8 cellular contexts compared by ENCODE assay signal in genomic region chr19:10604460-10604980, GRCh38. TPM values are rescaled to one million over a fixed set of nuclear protein-coding genes. Genes with fewer than 3 reads are reported as not detected.
DNase-seq lines count a peak whose midpoint lies in the region; ATAC-seq and TF ChIP-seq lines count a peak whose summit lies in the region.

No MANE protein-coding gene starts in this region.

- DNase-seq in ELR (ENCODE audit: low read depth) (peak; percentile 37), adrenal gland (peak in 2 of 7 donors; percentile 46 to 67), mesothelial cell of epicardium (ENCODE audit: low spot score in 2 of 2, unreplicated experiment in 2 of 2) (no peak), NCI-H1048 (lab: John Stamatoyannopoulos, UW) (no peak), retina (no peak), DMS53 (lab: John Stamatoyannopoulos, UW) (no peak)

- no peaks in the 10 kb centered on the region for H3K9me3 ChIP-seq in adrenal gland (replicated peaks in 1 of 3)

- H3K4me1 Mint-ChIP-seq in mesothelial cell of epicardium: peaks cover 19% of the 10 kb centered on the region

- peak overlapping the region in 1 of 4 donors; percentile 100 for H3K4me3 ChIP-seq in adrenal gland

- no peaks in the 10 kb centered on the region for H3K27me3 ChIP-seq in adrenal gland

- H3K36me3 ChIP-seq in adrenal gland (replicated peaks in 1 of 2): no peaks in the 10 kb centered on the region

- H3K4me3 Mint-ChIP-seq in mesothelial cell of epicardium: peak overlapping the region; percentile 79

- ATAC-seq in HG03354 (IDR thresholded peaks at IDR 0.05; ENCODE audit: poor library complexity, severe bottlenecking, unreplicated experiment) (peak; percentile 28), HG03280 (IDR thresholded peaks at IDR 0.05; ENCODE audit: unreplicated experiment) (no peak)

- no peaks in the 10 kb centered on the region for H3K36me3 Mint-ChIP-seq in mesothelial cell of epicardium

- peaks cover 11 to 24% of the 10 kb centered on the region in 2 donors for H3K4me1 ChIP-seq in adrenal gland (replicated peaks in 1 of 2)

- no peak for TF ChIP-seq POLR2A in adrenal gland (IDR thresholded peaks at IDR 0.05)

- intact Hi-C loops in adrenal gland (cut with DNase I): no loop called here

- peak overlapping the region; percentile 76 for H3K27ac Mint-ChIP-seq in mesothelial cell of epicardium

- H3K27ac ChIP-seq in adrenal gland: peak overlapping the region in 3 of 5 donors; percentile 64 to 94 (median 84)

- no peak for TF ChIP-seq CTCF in adrenal gland (IDR thresholded peaks at IDR 0.05)
- TF ChIP-seq CTCF in mesothelial cell of epicardium (IDR thresholded peaks at IDR 0.05; ENCODE audit: unreplicated experiment): no peak

- H3K27me3 Mint-ChIP-seq in mesothelial cell of epicardium (ENCODE audit: low read depth): peaks cover 1% of the 10 kb centered on the region

- H3K9me3 Mint-ChIP-seq in mesothelial cell of epicardium: no peaks in the 10 kb centered on the region

- WGBS in adrenal gland, 4 donors: 59 to 76% (median 71%) methylated on average over 3 to 9 of the region's 9 CpGs

RNA-seq across cellular contexts. Expression of gene AP1M2, which starts 17.4 kb away (rescaled TPM):
- total RNA-seq in adrenal gland: under 1 TPM in 2 of 8 donors, not detected in 6; 0.19 to 0.43 TPM
- polyA plus RNA-seq in adrenal gland: under 1 TPM in 2 of 3 donors, not detected in 1; 0.10 to 0.97 TPM
- 25.9 to 32.5 TPM (median 32.1 TPM) in 3 replicates for total RNA-seq in mesothelial cell of epicardium

RNA-seq across cellular contexts. Expression of gene SLC44A2, which starts 20.8 kb away (rescaled TPM):
- total RNA-seq in adrenal gland (100 to 1,000 TPM in 4 of 8 donors, 10 to 100 TPM in 4; 48.8 to 188 (median 100) TPM), mesothelial cell of epicardium (340 to 349 TPM (median 342 TPM) in 3 replicates)
- polyA plus RNA-seq in adrenal gland: 10 to 100 TPM; 67.3 to 92.3 (median 68.1) TPM

RNA-seq across cellular contexts. Expression of gene CDKN2D, which starts 35.7 kb away (rescaled TPM):
- total RNA-seq in adrenal gland: 10 to 100 TPM in 1 of 8 donors, 1 to 10 TPM in 7; 1.9 to 15.1 (median 6.4) TPM
- 10 to 100 TPM in 2 of 3 donors, 1 to 10 TPM in 1; 7.4 to 11.2 (median 10.0) TPM for polyA plus RNA-seq in adrenal gland
- total RNA-seq in mesothelial cell of epicardium: 2.6 to 3.1 TPM (median 2.7 TPM) in 3 replicates

RNA-seq across cellular contexts. Expression of gene KRI1, which starts 38.7 kb away (rescaled TPM):
- total RNA-seq in adrenal gland (10 to 100 TPM in 7 of 8 donors, 1 to 10 TPM in 1; 7.1 to 32.4 (median 18.8) TPM), mesothelial cell of epicardium (27.4 to 31.2 TPM (median 30.6 TPM) in 3 replicates)
- polyA plus RNA-seq in adrenal gland: 10 to 100 TPM; 29.7 to 69.0 (median 29.8) TPM

RNA-seq across cellular contexts. Expression of gene ILF3, which starts 49.6 kb away (rescaled TPM):
- 100 to 1,000 TPM in 5 of 8 donors, 10 to 100 TPM in 3; 75.0 to 254 (median 145) TPM for total RNA-seq in adrenal gland
- polyA plus RNA-seq in adrenal gland: 100 to 1,000 TPM; 192 to 232 (median 219) TPM
- 606 to 617 TPM (median 613 TPM) in 3 replicates for total RNA-seq in mesothelial cell of epicardium

Comparison
In these comparisons a context has a peak if more than half of its experiments do, and no peak if none do; other contexts are left out.
1. RNA of gene AP1M2, which starts 17.4 kb away (total RNA-seq): 25.9 to 32.5 TPM in mesothelial cell of epicardium; 0.19 to 0.43 TPM in adrenal gland; every median in the first group is over 10 times any median in the second.